ENCODE assay signal across 13 cellular contexts in genomic region chr12:103944964-103945363, GRCh38.
"Had no signal": no experiment of that assay in that cellular context is flagged by ENCODE, and none has a peak within 500 bp of the region (broad histone marks: within the 10 kb centered on the region; RNA-seq: fewer than 3 reads in every experiment).

No MANE protein-coding gene starts in this region.

- H3K9me3 Mint-ChIP-seq: T-helper 1 cell treated with Interleukin-12 subunit alpha and Interleukin-12 subunit beta and Interleukin-4 antibody, amounts not matched to agents 30 μg/mL and 1 μg/mL, for 36 hours had no signal

- DNase-seq: activated CD4-positive, alpha-beta T cell treated with anti-CD3 and anti-CD28 coated beads, Interleukin-2, amount 50 U/mL, for 4 hours; activated CD8-positive, alpha-beta memory T cell treated with anti-CD3 and anti-CD28 coated beads, Interleukin-2, amount 50 U/mL, for 4 hours; activated effector memory CD4-positive, alpha-beta T cell treated with anti-CD3 and anti-CD28 coated beads, Interleukin-2, amount 50 U/mL, for 16 hours; gastrocnemius medialis; left ventricle myocardium superior; mesendoderm; sigmoid colon; stimulated activated CD4-positive, alpha-beta T cell treated with anti-CD3 and anti-CD28 coated beads, Interleukin-12 subunit alpha, Interleukin-12 subunit beta, amount 100 ng/mL, for 4 hours; stimulated activated CD4-positive, alpha-beta T cell treated with anti-CD3 and anti-CD28 coated beads, Interleukin-2, amount 100 ng/mL, for 48 hours had no signal

- FAIRE-seq: colon, keratinocyte, TTC549 had no signal

- H3K4me3 Mint-ChIP-seq: T-helper 1 cell treated with Interleukin-12 subunit alpha and Interleukin-12 subunit beta and Interleukin-4 antibody, amounts not matched to agents 30 μg/mL and 1 μg/mL, for 36 hours had no signal

- ATAC-seq: gastrocnemius medialis, left ventricle myocardium superior had no signal

- H3K27ac Mint-ChIP-seq: T-helper 1 cell treated with Interleukin-12 subunit alpha and Interleukin-12 subunit beta and Interleukin-4 antibody, amounts not matched to agents 30 μg/mL and 1 μg/mL, for 36 hours had no signal
